8 cellular contexts compared by ENCODE assay signal in the genomic region with DNA sequence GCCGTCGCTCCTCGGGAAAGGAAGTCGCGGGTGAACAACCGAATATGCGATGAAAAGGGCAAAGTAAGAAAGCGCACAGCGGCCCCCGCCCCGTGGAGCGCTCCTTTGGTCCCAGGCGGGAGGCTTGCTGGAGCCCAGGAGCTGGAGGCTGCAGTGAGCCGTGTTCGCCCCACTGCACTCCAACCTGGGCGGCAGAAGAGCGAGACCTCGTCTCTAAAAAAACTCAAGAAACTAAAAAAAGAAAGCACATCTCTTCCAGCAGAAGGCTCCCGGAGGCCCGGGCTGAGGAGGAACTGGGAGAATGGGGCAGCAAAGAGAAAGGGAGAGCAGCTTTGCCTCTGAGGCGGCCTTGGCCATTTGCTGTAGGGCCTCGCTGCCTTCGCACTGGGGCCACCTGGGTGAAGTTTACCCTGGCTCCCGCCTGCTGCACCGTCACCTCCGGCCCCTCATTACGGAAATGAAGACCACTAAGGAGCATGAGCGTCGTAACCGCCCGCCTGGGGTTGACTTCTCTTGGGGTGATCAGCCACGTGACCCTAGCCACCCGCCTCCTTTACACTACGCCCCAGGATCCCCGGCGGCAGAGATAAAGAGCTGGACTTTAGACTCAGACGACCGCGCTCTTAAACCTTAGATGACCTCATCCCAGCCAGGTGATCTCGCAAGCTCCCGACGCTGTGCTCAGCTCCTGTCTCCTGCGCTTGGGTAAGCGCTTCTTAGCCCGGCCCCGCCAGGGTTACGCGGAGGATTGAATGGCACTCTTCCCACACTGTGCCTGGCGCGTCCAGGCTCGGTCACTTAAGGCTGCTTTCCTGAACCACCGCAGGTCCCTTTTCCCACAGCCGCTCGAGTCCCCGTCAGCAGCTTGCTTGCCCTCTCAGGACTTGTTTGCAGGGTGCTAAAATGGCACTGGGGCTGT.
DNase-seq lines count a peak whose midpoint lies in the region; ATAC-seq and TF ChIP-seq lines count a peak whose summit lies in the region.

No MANE protein-coding gene starts in this region.

- H3K27ac ChIP-seq in heart left ventricle, result no peak overlapping the region
- H3K27ac ChIP-seq in trophoblast cell (ENCODE audit: low read depth, low read length), result no peak overlapping the region
- H3K27ac ChIP-seq in Karpas-422 (ENCODE audit: low read length), result no peak overlapping the region

- H3K27me3 Mint-ChIP-seq in activated T-cell treated with anti-CD3 and anti-CD28 coated beads, Interleukin-2, amount 50 U/mL, for 4 hours (ENCODE audit: low read depth), result peaks cover 19% of the 10 kb centered on the region

- H2AK5ac ChIP-seq in trophoblast cell (ENCODE audit: low read length), result no peak overlapping the region

- H4K12ac ChIP-seq in trophoblast cell (ENCODE audit: low read depth, low read length), result no peak overlapping the region

- no peak overlapping the region for H3K14ac ChIP-seq in trophoblast cell (ENCODE audit: low read length)

- H3K9me2 ChIP-seq in Karpas-422 (replicated peaks; ENCODE audit: insufficient read depth, low read length), result no peaks in the 10 kb centered on the region

- H2AFZ ChIP-seq in trophoblast cell (ENCODE audit: insufficient read depth, low read length, poor library complexity) (peak overlapping the region; percentile 8), Karpas-422 (ENCODE audit: low read length) (no peak overlapping the region)

- H3K4me3 ChIP-seq in heart left ventricle (peak overlapping the region in 11 of 12 donors; percentile 0 to 56 (median 39)), trophoblast cell (ENCODE audit: low read depth, low read length) (peak overlapping the region; percentile 41), Karpas-422 (ENCODE audit: low read length) (no peak overlapping the region)

- H4K8ac ChIP-seq in trophoblast cell (ENCODE audit: low read depth, low read length), result peak overlapping the region; percentile 51

- no peak for TF ChIP-seq POLR2A in heart left ventricle (IDR thresholded peaks at IDR 0.05)

- no peak overlapping the region for H3K4ac ChIP-seq in trophoblast cell (ENCODE audit: low read depth, low read length)

- peaks cover 4% of the 10 kb centered on the region for H3K79me1 ChIP-seq in trophoblast cell (ENCODE audit: low read length)

- H3K9me3 Mint-ChIP-seq in activated T-cell treated with anti-CD3 and anti-CD28 coated beads, Interleukin-2, amount 50 U/mL, for 4 hours, result peaks cover 14% of the 10 kb centered on the region

- H3K79me2 ChIP-seq in trophoblast cell (ENCODE audit: control insufficient read depth, insufficient read depth, low read length, poor library complexity) (no peaks in the 10 kb centered on the region), Karpas-422 (ENCODE audit: low read length) (no peaks in the 10 kb centered on the region)

- peak overlapping the region; percentile 35 for H2BK12ac ChIP-seq in trophoblast cell (ENCODE audit: low read length)

- H2BK120ac ChIP-seq in trophoblast cell (ENCODE audit: insufficient read depth, low read length, poor library complexity), result no peak overlapping the region

- H2BK5ac ChIP-seq in trophoblast cell (ENCODE audit: low read depth, low read length, poor library complexity), result no peak overlapping the region

- H3K36me3 ChIP-seq in heart left ventricle, result no peaks in the 10 kb centered on the region
- H3K36me3 ChIP-seq in trophoblast cell (ENCODE audit: control insufficient read depth in 1 of 2, insufficient read depth in 2 of 2, low read length in 2 of 2), result no peaks in the 10 kb centered on the region
- no peaks in the 10 kb centered on the region for H3K36me3 ChIP-seq in Karpas-422 (ENCODE audit: insufficient read depth, low read length)

- H3K4me1 ChIP-seq in heart left ventricle (peaks cover 0 to 14% (median 6%) of the 10 kb centered on the region in 12 donors), trophoblast cell (ENCODE audit: control insufficient read depth in 1 of 2, insufficient read depth in 2 of 2, low read length in 2 of 2) (peaks cover 9% of the 10 kb centered on the region in 2 experiments), Karpas-422 (ENCODE audit: low read length) (no peaks in the 10 kb centered on the region)

- H3K4me1 Mint-ChIP-seq in activated T-cell treated with anti-CD3 and anti-CD28 coated beads, Interleukin-2, amount 50 U/mL, for 4 hours (ENCODE audit: low read depth), result peaks cover 15% of the 10 kb centered on the region

- 20 to 32% (median 27%) methylated on average over 37 to 55 of the region's 55 CpGs for WGBS in heart left ventricle, 4 donors
- no CpG with 5 or more reads among the region's 55 CpGs for WGBS in trophoblast cell (ENCODE audit: extremely low coverage, insufficient coverage, insufficient read length)

- peak; percentile 25 to 36 for ATAC-seq in activated CD4-positive, CD25-positive, alpha-beta regulatory T cell treated with anti-CD3 and anti-CD28 coated beads, Interleukin-2, amount 50 U/mL, for 24 hours
- ATAC-seq in HG03039 (IDR thresholded peaks at IDR 0.05; ENCODE audit: unreplicated experiment), result peak; percentile 47
- ATAC-seq in activated T-cell treated with anti-CD3 and anti-CD28 coated beads, Interleukin-2, amount 50 U/mL, for 4 hours, result peak; percentile 74 to 75
- ATAC-seq in heart left ventricle, result peak; percentile 32 to 80 (median 58)
- no peak for ATAC-seq in HG03139 (IDR thresholded peaks at IDR 0.05; ENCODE audit: unreplicated experiment)

- peak overlapping the region; percentile 66 for H3K4me2 ChIP-seq in trophoblast cell (ENCODE audit: low read length)
- H3K4me2 ChIP-seq in Karpas-422 (ENCODE audit: low read depth, low read length, poor library complexity, severe bottlenecking), result no peak overlapping the region

- H3K36me3 Mint-ChIP-seq in activated T-cell treated with anti-CD3 and anti-CD28 coated beads, Interleukin-2, amount 50 U/mL, for 4 hours (ENCODE audit: insufficient read depth), result peaks cover 4% of the 10 kb centered on the region

- H3K23ac ChIP-seq in trophoblast cell (ENCODE audit: low read length), result no peak overlapping the region

- H3K18ac ChIP-seq in trophoblast cell (ENCODE audit: low read length), result peak overlapping the region; percentile 7

- H3K9me3 ChIP-seq in heart left ventricle, result peaks cover 0 to 7% (median 0%) of the 10 kb centered on the region in 12 donors
- peaks cover 3% of the 10 kb centered on the region for H3K9me3 ChIP-seq in trophoblast cell (ENCODE audit: insufficient read depth, low read depth, low read length)
- no peaks in the 10 kb centered on the region for H3K9me3 ChIP-seq in Karpas-422 (ENCODE audit: low read length)

- DNase-seq in activated CD4-positive, CD25-positive, alpha-beta regulatory T cell (lab: John Stamatoyannopoulos, UW), result no peak
- peak; percentile 8 for DNase-seq in activated T-cell treated with anti-CD3 and anti-CD28 coated beads, Interleukin-2, amount 50 U/mL, for 4 hours
- peak in 4 of 5 donors; percentile 24 to 75 (median 50) for DNase-seq in heart left ventricle
- peak; percentile 45 to 70 for DNase-seq in trophoblast cell
- DNase-seq in Karpas-422, result no peak

- no peaks in the 10 kb centered on the region for H4K20me1 ChIP-seq in Karpas-422 (ENCODE audit: insufficient read depth, low read depth, low read length)

- H3K9ac ChIP-seq in trophoblast cell (ENCODE audit: low read length), result peak overlapping the region; percentile 14
- H3K9ac ChIP-seq in Karpas-422 (ENCODE audit: low read length), result no peak overlapping the region

- no peak for TF ChIP-seq CTCF in heart left ventricle (IDR thresholded peaks at IDR 0.05)

- H3K27me3 ChIP-seq in heart left ventricle (peaks cover 0 to 4% (median 0%) of the 10 kb centered on the region in 9 donors), trophoblast cell (ENCODE audit: insufficient read depth, low read length) (no peaks in the 10 kb centered on the region), Karpas-422 (ENCODE audit: low read length) (no peaks in the 10 kb centered on the region)

- H4K91ac ChIP-seq in trophoblast cell (ENCODE audit: low read depth, low read length), result no peak overlapping the region

- peak overlapping the region; percentile 68 for H3K4me3 Mint-ChIP-seq in activated T-cell treated with anti-CD3 and anti-CD28 coated beads, Interleukin-2, amount 50 U/mL, for 4 hours

- intact Hi-C loops in heart left ventricle (cut with DNase I), result loop anchor here in 1 of 10 donors (10.0 kb wide), 1 partner anchor 672 kb away; no protein-coding TSS in a partner anchor

Comparison
In these comparisons a context has a peak if more than half of its experiments do, and no peak if none do; other contexts are left out.
1. DNase-seq: peak in activated T-cell treated with anti-CD3 and anti-CD28 coated beads, Interleukin-2, amount 50 U/mL, for 4 hours (single experiment), heart left ventricle (4 of 5) and trophoblast cell (2 of 2); none in activated CD4-positive, CD25-positive, alpha-beta regulatory T cell (0 of 4) and Karpas-422 (single experiment).